ENCODE assay signal across 20 cellular contexts in the genomic region with DNA sequence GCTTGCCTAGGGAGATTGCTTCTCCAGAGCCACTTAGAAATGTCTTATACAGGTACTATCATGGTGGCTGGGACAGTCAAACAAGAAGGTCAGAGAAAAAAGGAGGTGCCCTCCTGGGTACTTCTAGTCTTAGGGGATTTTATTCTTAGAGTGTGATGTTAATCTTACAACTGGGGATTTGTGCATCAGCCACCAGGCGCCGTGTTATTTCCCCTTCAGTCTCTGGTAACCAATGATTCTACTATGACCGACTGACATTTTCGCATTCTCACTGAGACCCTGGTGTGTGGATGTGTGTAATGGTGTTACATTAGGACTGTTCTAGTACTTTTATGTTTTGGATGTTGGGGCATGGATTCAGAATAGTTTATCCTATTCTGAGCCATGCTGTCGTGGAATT.
"Had no signal": no experiment of that assay in that cellular context is flagged by ENCODE, and none has a peak within 500 bp of the region (broad histone marks: within the 10 kb centered on the region; RNA-seq: fewer than 3 reads in every experiment).

No MANE protein-coding gene starts in this region.

- H3K27me3 ChIP-seq: SJSA1 had no signal

- H3K27ac ChIP-seq: SJSA1, SK-N-MC had no signal

- H3K4me3 ChIP-seq: MG63, SJSA1, SK-N-MC had no signal

- H3K9me3 ChIP-seq: MG63, SJSA1 had no signal

- H3K4me1 ChIP-seq: SJSA1 had no signal

- FAIRE-seq: HepG2, RCC 7860 had no signal

- DNase-seq: IMR-90, Karpas-422, KG1, MG63, NCI-H1092, NCI-H1105 treated with DMSO at 0.1 percent for 48 hours, NCI-H1417 treated with DMSO at 0.1 percent for 48 hours, NCI-H146, NCI-H1930, NCI-H2081, NCI-H2107, NCI-H2227 treated with DMSO at 0.1 percent for 48 hours, NCI-H526, Right ventricle myocardium superior, RPMI8226, SIG-M5 had no signal

- H3K36me3 ChIP-seq: MG63, SJSA1 had no signal
